ENCODE assay signal across 18 cellular contexts in the genomic region with DNA sequence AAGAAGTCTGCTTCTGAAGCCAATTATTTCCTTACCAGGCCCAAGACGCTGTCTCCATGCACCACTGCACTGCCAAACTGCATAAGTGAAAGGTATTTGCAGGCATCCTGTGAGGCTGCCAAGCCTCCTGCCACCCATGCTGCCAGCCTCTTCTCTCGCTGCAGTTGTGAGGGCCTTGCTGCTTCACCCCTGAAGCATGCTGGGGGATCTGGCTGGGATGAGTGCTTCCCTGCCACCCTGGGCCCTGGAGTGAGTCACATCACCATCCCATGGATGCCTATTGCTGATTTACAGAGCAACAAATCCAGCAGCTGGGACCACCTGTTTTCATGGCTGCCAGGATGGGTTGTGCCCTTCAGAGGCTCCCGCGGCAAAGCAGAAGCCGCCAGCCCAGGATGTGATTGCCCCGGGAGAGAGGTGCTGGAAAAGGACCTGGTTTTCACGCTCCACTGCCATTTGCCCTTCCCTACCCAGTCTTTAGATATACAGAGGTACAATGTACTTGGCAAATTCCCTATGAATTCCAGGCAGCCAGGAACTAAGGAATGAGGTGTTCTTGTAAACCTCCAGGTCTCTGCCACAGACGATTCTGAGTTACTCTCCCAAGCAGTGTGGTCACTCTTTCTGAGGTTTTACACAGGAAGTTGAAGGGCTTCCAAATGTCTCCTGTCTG. TPM values are rescaled to one million over a fixed set of nuclear protein-coding genes. Genes with fewer than 3 reads are reported as not detected.
DNase-seq lines count a peak whose midpoint lies in the region; ATAC-seq and TF ChIP-seq lines count a peak whose summit lies in the region.
"Had no signal": no experiment of that assay in that cellular context is flagged by ENCODE, and none has a peak within 500 bp of the region (broad histone marks: within the 10 kb centered on the region; RNA-seq: fewer than 3 reads in every experiment).

No MANE protein-coding gene starts in this region.

- H3K36me3 ChIP-seq in thyroid gland = no peaks in the 10 kb centered on the region
- H3K36me3 ChIP-seq in naive thymus-derived CD4-positive, alpha-beta T cell (ENCODE audit: control insufficient read depth in 2 of 3, insufficient read depth in 3 of 3, low read length in 3 of 3) = no peaks in the 10 kb centered on the region

- WGBS in thyroid gland, 2 donors = 16 to 53% methylated on average over 3 to 4 of the region's 8 CpGs

- ATAC-seq in naive thymus-derived CD4-positive, alpha-beta T cell = no peak
- no peak for ATAC-seq in GM19395 (IDR thresholded peaks at IDR 0.05; ENCODE audit: unreplicated experiment)
- ATAC-seq: K562; left colon; stimulated activated naive CD8-positive, alpha-beta T cell treated with anti-CD3 and anti-CD28 coated beads, Interleukin-15, amount 100 ng/mL, for 72 hours had no signal

- peak overlapping the region; percentile 69 to 96 (median 95) for H3K27ac Mint-ChIP-seq in brain
- no peak overlapping the region for H3K27ac Mint-ChIP-seq in naive thymus-derived CD4-positive, alpha-beta T cell
- H3K27ac Mint-ChIP-seq: activated CD4-positive, alpha-beta memory T cell treated with anti-CD3 and anti-CD28 coated beads for 36 hours; stimulated activated naive CD8-positive, alpha-beta T cell treated with anti-CD3 and anti-CD28 coated beads, Interleukin-15, amount 100 ng/mL, for 72 hours had no signal

- peaks cover 0 to 5% (median 0%) of the 10 kb centered on the region in 5 experiments for H3K9me3 Mint-ChIP-seq in brain
- peaks cover 0 to 2% (median 0%) of the 10 kb centered on the region in 11 donors for H3K9me3 Mint-ChIP-seq in naive thymus-derived CD4-positive, alpha-beta T cell
- H3K9me3 Mint-ChIP-seq: activated CD4-positive, alpha-beta memory T cell treated with anti-CD3 and anti-CD28 coated beads for 36 hours; stimulated activated naive CD8-positive, alpha-beta T cell treated with anti-CD3 and anti-CD28 coated beads, Interleukin-15, amount 100 ng/mL, for 72 hours had no signal

- intact Hi-C loops in thyroid gland (cut with DNase I) = no loop called here
- intact Hi-C loops in naive thymus-derived CD4-positive, alpha-beta T cell (cut with micrococcal nuclease) = no loop called here

- H3K27me3 Mint-ChIP-seq in brain = no peaks in the 10 kb centered on the region
- H3K27me3 Mint-ChIP-seq in naive thymus-derived CD4-positive, alpha-beta T cell = peaks cover 0 to 3% (median 0%) of the 10 kb centered on the region in 5 donors
- H3K27me3 Mint-ChIP-seq: activated CD4-positive, alpha-beta memory T cell treated with anti-CD3 and anti-CD28 coated beads for 36 hours; stimulated activated naive CD8-positive, alpha-beta T cell treated with anti-CD3 and anti-CD28 coated beads, Interleukin-15, amount 100 ng/mL, for 72 hours had no signal

- POLR2A ChIA-PET in naive thymus-derived CD4-positive, alpha-beta T cell (lab: Charles Lee) = no interaction called here

- CTCF ChIA-PET in naive thymus-derived CD4-positive, alpha-beta T cell (lab: Charles Lee) = no interaction called here

- peak overlapping the region in 2 of 3 donors; percentile 36 to 42 for H3K27ac ChIP-seq in thyroid gland
- no peak overlapping the region for H3K27ac ChIP-seq in naive thymus-derived CD4-positive, alpha-beta T cell (ENCODE audit: low read depth, low read length)
- H3K27ac ChIP-seq: GM23248, skin epidermis had no signal

- in situ Hi-C loops in GM13976 (cut with MboI; ENCODE audit: low sequenced_read_pairs, unreplicated experiment) = no loop called here

- H3K4me3 ChIP-seq in thyroid gland (replicated peaks in 1 of 3) = no peak overlapping the region
- no peak overlapping the region for H3K4me3 ChIP-seq in naive thymus-derived CD4-positive, alpha-beta T cell (ENCODE audit: low read length)
- H3K4me3 ChIP-seq: GM23248, K562, skin epidermis had no signal

- TF ChIP-seq POLR2A in thyroid gland (IDR thresholded peaks at IDR 0.05) = no peak

- H3K4me1 Mint-ChIP-seq in brain = peaks cover 36% of the 10 kb centered on the region
- H3K4me1 Mint-ChIP-seq in naive thymus-derived CD4-positive, alpha-beta T cell = no peaks in the 10 kb centered on the region
- H3K4me1 Mint-ChIP-seq: CD8-positive, alpha-beta memory T cell; stimulated activated naive CD8-positive, alpha-beta T cell treated with anti-CD3 and anti-CD28 coated beads, Interleukin-15, amount 100 ng/mL, for 72 hours had no signal

- no peak for TF ChIP-seq CTCF in brain (conservative IDR thresholded peaks at IDR 0.05)
- TF ChIP-seq CTCF in thyroid gland (IDR thresholded peaks at IDR 0.05) = no peak
- TF ChIP-seq CTCF in GM13976 (IDR thresholded peaks at IDR 0.05; ENCODE audit: borderline replicate concordance, control extremely low read depth, extremely low read depth, insufficient read depth, missing control alignments) = no peak

- no peaks in the 10 kb centered on the region for H3K27me3 ChIP-seq in thyroid gland
- no peaks in the 10 kb centered on the region for H3K27me3 ChIP-seq in naive thymus-derived CD4-positive, alpha-beta T cell (ENCODE audit: control insufficient read depth in 2 of 2, insufficient read depth in 2 of 2, low read length in 2 of 2)

- no peaks in the 10 kb centered on the region for H3K36me3 Mint-ChIP-seq in brain
- H3K36me3 Mint-ChIP-seq in naive thymus-derived CD4-positive, alpha-beta T cell = no peaks in the 10 kb centered on the region
- H3K36me3 Mint-ChIP-seq: activated CD4-positive, alpha-beta memory T cell treated with anti-CD3 and anti-CD28 coated beads for 36 hours; CD8-positive, alpha-beta memory T cell had no signal

- no peaks in the 10 kb centered on the region for H3K9me3 ChIP-seq in thyroid gland
- no peaks in the 10 kb centered on the region for H3K9me3 ChIP-seq in naive thymus-derived CD4-positive, alpha-beta T cell (ENCODE audit: control insufficient read depth in 2 of 3, low read length in 3 of 3)

- DNase-seq in DMS79 treated with DMSO at 0.1 percent for 48 hours (lab: John Stamatoyannopoulos, UW) (peak; percentile 0), DMS79 (lab: John Stamatoyannopoulos, UW) (no peak), left kidney (ENCODE audit: low read depth, low spot score) (peak; percentile 41), thyroid gland (peak; percentile 81 to 88), GM13976 (ENCODE audit: low spot score) (no peak)
- DNase-seq in naive thymus-derived CD4-positive, alpha-beta T cell = no peak
- DNase-seq: 8988T; activated CD4-positive, alpha-beta memory T cell treated with anti-CD3 and anti-CD28 coated beads for 36 hours; CD8-positive, alpha-beta memory T cell; GM23248; left colon; NCI-H187; NCI-H774; stimulated activated naive CD8-positive, alpha-beta T cell treated with anti-CD3 and anti-CD28 coated beads, Interleukin-15, amount 100 ng/mL, for 72 hours had no signal

- H3K4me1 ChIP-seq in thyroid gland = no peaks in the 10 kb centered on the region
- no peaks in the 10 kb centered on the region for H3K4me1 ChIP-seq in naive thymus-derived CD4-positive, alpha-beta T cell (ENCODE audit: control insufficient read depth in 2 of 2, insufficient read depth in 2 of 2, low read length in 2 of 2)

- H3K4me3 Mint-ChIP-seq in brain = peak overlapping the region; percentile 25 to 78 (median 69)
- H3K4me3 Mint-ChIP-seq in naive thymus-derived CD4-positive, alpha-beta T cell = no peak overlapping the region
- H3K4me3 Mint-ChIP-seq: activated CD4-positive, alpha-beta memory T cell treated with anti-CD3 and anti-CD28 coated beads for 36 hours; CD8-positive, alpha-beta memory T cell; stimulated activated naive CD8-positive, alpha-beta T cell treated with anti-CD3 and anti-CD28 coated beads, Interleukin-15, amount 100 ng/mL, for 72 hours had no signal

RNA-seq across cellular contexts. Expression of gene PTCHD1, which starts 41.5 kb away (rescaled TPM):
- 0.48 TPM for polyA plus RNA-seq in brain (ENCODE audit: insufficient read depth, low read depth, low replicate concordance)
- 1 to 10 TPM in 1 of 4 donors, under 1 TPM in 3; under 0.01 to 1.3 (median 0.59) TPM for total RNA-seq in thyroid gland
- total RNA-seq in naive thymus-derived CD4-positive, alpha-beta T cell = not detected
- not detected for polyA plus RNA-seq in naive thymus-derived CD4-positive, alpha-beta T cell
- total RNA-seq: activated CD4-positive, alpha-beta memory T cell treated with anti-CD3 and anti-CD28 coated beads for 36 hours; CD8-positive, alpha-beta memory T cell; GM23248; K562 had no signal
- polyA plus RNA-seq: CD8-positive, alpha-beta memory T cell; GM23248; K562 had no signal

Comparison
In these comparisons a context has a peak if more than half of its experiments do, and no peak if none do; other contexts are left out.
1. DNase-seq: peak in DMS79 treated with DMSO at 0.1 percent for 48 hours (single experiment), left kidney (single experiment) and thyroid gland (2 of 2); none in DMS79 (single experiment), naive thymus-derived CD4-positive, alpha-beta T cell (0 of 9) and GM13976 (single experiment).
2. H3K27ac Mint-ChIP-seq: peak in brain (5 of 5); none in naive thymus-derived CD4-positive, alpha-beta T cell (0 of 9).
3. H3K4me3 Mint-ChIP-seq: peak in brain (5 of 5); none in naive thymus-derived CD4-positive, alpha-beta T cell (0 of 10).